In genomic region chr4:81481151-81481550, GRCh38 we compare ENCODE assay signal across 34 cellular contexts. TPM values are rescaled to one million over a fixed set of nuclear protein-coding genes. Genes with fewer than 3 reads are reported as not detected.
"Had no signal": no experiment of that assay in that cellular context is flagged by ENCODE, and none has a peak within 500 bp of the region (broad histone marks: within the 10 kb centered on the region; RNA-seq: fewer than 3 reads in every experiment).

No MANE protein-coding gene starts in this region.

- H3K27ac ChIP-seq: body of pancreas, epithelial cell of prostate, esophagus squamous epithelium, gastroesophageal sphincter, WERI-Rb-1 had no signal

- H3K9me3 ChIP-seq: body of pancreas, esophagus squamous epithelium, gastroesophageal sphincter had no signal

- H3K27me3 ChIP-seq: body of pancreas, esophagus squamous epithelium, gastroesophageal sphincter, heart right ventricle had no signal

- DNase-seq: activated B cell treated with CpG ODN at 0.5 μM for 24 hours; activated CD4-positive, alpha-beta T cell treated with anti-CD3 and anti-CD28 coated beads for 48 hours; activated CD4-positive, alpha-beta T cell treated with anti-CD3 and anti-CD28 coated beads, Interleukin-2, amount 50 U/mL, for 1 hour; activated CD4-positive, alpha-beta T cell treated with anti-CD3 and anti-CD28 coated beads, Interleukin-2, amount 50 U/mL, for 48 hours; activated CD8-positive, alpha-beta memory T cell treated with anti-CD3 and anti-CD28 coated beads for 24 hours; activated CD8-positive, alpha-beta T cell treated with anti-CD3 and anti-CD28 coated beads for 36 hours; activated effector memory CD4-positive, alpha-beta T cell treated with Interleukin-2 at 50 U/mL for 16 hours; activated gamma-delta T cell treated with Interleukin-2 at 50 U/mL for 16 hours; activated naive CD4-positive, alpha-beta T cell treated with anti-CD3 and anti-CD28 coated beads, Interleukin-2, amount 50 U/mL, for 16 hours; activated naive CD4-positive, alpha-beta T cell treated with Interleukin-2 at 50 U/mL for 16 hours; activated T-cell treated with anti-CD3 and anti-CD28 coated beads, Interleukin-2, amount 50 U/mL, for 4 hours; amniotic stem cell; aorta; body of pancreas; caudate nucleus; cortex of kidney; dermis blood vessel endothelial cell; effector CD4-positive, alpha-beta T cell; effector memory CD8-positive, alpha-beta T cell; esophagus squamous epithelium; foreskin melanocyte; heart right ventricle; T1000; WERI-Rb-1 had no signal

- ATAC-seq: activated CD4-positive, CD25-positive, alpha-beta regulatory T cell treated with anti-CD3 and anti-CD28 coated beads, Interleukin-2, amount 50 U/mL, for 24 hours; activated CD8-positive, alpha-beta T cell treated with anti-CD3 and anti-CD28 coated beads for 36 hours; activated T-cell treated with anti-CD3 and anti-CD28 coated beads, Interleukin-2, amount 50 U/mL, for 4 hours; activated T-helper 17 cell treated with anti-CD3 and anti-CD28 coated beads, Interleukin-2, amount 50 U/mL, for 72 hours; body of pancreas; effector memory CD8-positive, alpha-beta T cell; gastroesophageal sphincter; heart right ventricle had no signal

- H3K9me3 Mint-ChIP-seq: activated B cell treated with CpG ODN at 0.5 μM for 24 hours; activated CD8-positive, alpha-beta T cell treated with anti-CD3 and anti-CD28 coated beads for 36 hours; activated T-cell treated with anti-CD3 and anti-CD28 coated beads, Interleukin-2, amount 50 U/mL, for 4 hours; activated T-helper 17 cell treated with anti-CD3 and anti-CD28 coated beads, Interleukin-2, amount 50 U/mL, for 72 hours; effector memory CD8-positive, alpha-beta T cell; T-helper 1 cell treated with Interleukin-12 subunit alpha and Interleukin-12 subunit beta and Interleukin-4 antibody, amounts not matched to agents 30 μg/mL and 1 μg/mL, for 36 hours; T-helper 2 cell treated with Interferon-gamma antibody and Interleukin-4, amounts not matched to agents 5 μg/mL and 100 μg/mL, for 36 hours had no signal

- H3K36me3 Mint-ChIP-seq: activated naive CD8-positive, alpha-beta T cell had no signal

- H3K36me3 ChIP-seq: esophagus squamous epithelium, gastroesophageal sphincter, heart right ventricle, WERI-Rb-1 had no signal

- H3K4me3 Mint-ChIP-seq: activated B cell treated with CpG ODN at 0.5 μM for 24 hours; activated CD8-positive, alpha-beta T cell treated with anti-CD3 and anti-CD28 coated beads for 36 hours; activated naive CD8-positive, alpha-beta T cell; activated T-cell treated with anti-CD3 and anti-CD28 coated beads, Interleukin-2, amount 50 U/mL, for 4 hours; activated T-helper 17 cell treated with anti-CD3 and anti-CD28 coated beads, Interleukin-2, amount 50 U/mL, for 72 hours; effector memory CD8-positive, alpha-beta T cell; T-helper 1 cell treated with Interleukin-12 subunit alpha and Interleukin-12 subunit beta and Interleukin-4 antibody, amounts not matched to agents 30 μg/mL and 1 μg/mL, for 36 hours; T-helper 2 cell treated with Interferon-gamma antibody and Interleukin-4, amounts not matched to agents 5 μg/mL and 100 μg/mL, for 36 hours had no signal

- H3K4me1 ChIP-seq: body of pancreas, gastroesophageal sphincter had no signal

- H3K27me3 Mint-ChIP-seq: activated B cell treated with CpG ODN at 0.5 μM for 24 hours; activated CD8-positive, alpha-beta T cell treated with anti-CD3 and anti-CD28 coated beads for 36 hours; activated naive CD8-positive, alpha-beta T cell; activated T-helper 17 cell treated with anti-CD3 and anti-CD28 coated beads, Interleukin-2, amount 50 U/mL, for 72 hours had no signal

- H3K4me3 ChIP-seq: body of pancreas, esophagus squamous epithelium, gastroesophageal sphincter, heart right ventricle had no signal

- H3K4me1 Mint-ChIP-seq: activated T-helper 17 cell treated with anti-CD3 and anti-CD28 coated beads, Interleukin-2, amount 50 U/mL, for 72 hours had no signal

- FAIRE-seq: colon, endothelial cell of umbilical vein had no signal

- H3K27ac Mint-ChIP-seq: activated B cell treated with CpG ODN at 0.5 μM for 24 hours; activated CD8-positive, alpha-beta T cell treated with anti-CD3 and anti-CD28 coated beads for 36 hours; activated naive CD8-positive, alpha-beta T cell; activated T-helper 17 cell treated with anti-CD3 and anti-CD28 coated beads, Interleukin-2, amount 50 U/mL, for 72 hours; effector memory CD8-positive, alpha-beta T cell; T-helper 1 cell treated with Interleukin-12 subunit alpha and Interleukin-12 subunit beta and Interleukin-4 antibody, amounts not matched to agents 30 μg/mL and 1 μg/mL, for 36 hours; T-helper 2 cell treated with Interferon-gamma antibody and Interleukin-4, amounts not matched to agents 5 μg/mL and 100 μg/mL, for 36 hours had no signal

RNA-seq across cellular contexts. Expression of gene RASGEF1B, which starts 9.4 kb away (rescaled TPM):
- total RNA-seq: endothelial cell of umbilical vein, fibroblast of villous mesenchyme had no signal
- polyA plus RNA-seq: endothelial cell of umbilical vein had no signal
